Comparison of ENCODE assay signal across 14 cellular contexts in genomic region chr20:20953738-20954657, GRCh38.
A peak's percentile ranks its signal among the peaks of the same experiment; 100 is the strongest.
DNase-seq lines count a peak whose midpoint lies in the region; ATAC-seq and TF ChIP-seq lines count a peak whose summit lies in the region.
"Had no signal": no experiment of that assay in that cellular context is flagged by ENCODE, and none has a peak within 500 bp of the region (broad histone marks: within the 10 kb centered on the region; RNA-seq: fewer than 3 reads in every experiment).

No MANE protein-coding gene starts in this region.

- no peaks in the 10 kb centered on the region for H4K20me1 ChIP-seq in SK-N-SH (ENCODE audit: insufficient read depth)
- H4K20me1 ChIP-seq: BLaER1 had no signal

- no peak overlapping the region for H3K9ac ChIP-seq in SK-N-SH
- no peak overlapping the region for H3K9ac ChIP-seq in stomach smooth muscle (ENCODE audit: low read length in 2 of 2)
- H3K9ac ChIP-seq: BLaER1 had no signal

- H3K36me3 ChIP-seq in SK-N-SH (replicated peaks in 1 of 2; ENCODE audit: control insufficient read depth in 1 of 2, insufficient read depth in 2 of 2, low read length in 1 of 2) = no peaks in the 10 kb centered on the region
- no peaks in the 10 kb centered on the region for H3K36me3 ChIP-seq in stomach smooth muscle (ENCODE audit: control insufficient read depth in 2 of 2, insufficient read depth in 2 of 2, low read length in 2 of 2)
- H3K36me3 ChIP-seq: BLaER1 had no signal

- H3K9me3 ChIP-seq in SK-N-SH (no peaks in the 10 kb centered on the region), stomach smooth muscle (ENCODE audit: control insufficient read depth in 2 of 2, low read length in 2 of 2) (no peaks in the 10 kb centered on the region)
- H3K9me3 ChIP-seq: BLaER1 had no signal

- H3K27me3 Mint-ChIP-seq in central memory CD8-positive, alpha-beta T cell = peaks cover 48% of the 10 kb centered on the region
- peaks cover 22% of the 10 kb centered on the region for H3K27me3 Mint-ChIP-seq in activated T-helper 17 cell treated with anti-CD3 and anti-CD28 coated beads, Interleukin-2, amount 50 U/mL, for 72 hours

- H3K4me1 ChIP-seq in SK-N-SH (ENCODE audit: control insufficient read depth in 1 of 2, insufficient read depth in 2 of 2, low read depth in 1 of 2, low read length in 1 of 2) = no peaks in the 10 kb centered on the region
- no peaks in the 10 kb centered on the region for H3K4me1 ChIP-seq in stomach smooth muscle (ENCODE audit: control insufficient read depth, insufficient read depth, low read length)
- H3K4me1 ChIP-seq: BLaER1 had no signal

- no peak for TF ChIP-seq EP300 in SK-N-SH (IDR thresholded peaks at IDR 0.05; ENCODE audit: borderline replicate concordance in 1 of 2, low read depth in 1 of 2, low read length in 1 of 2)

- POLR2A ChIA-PET in SK-N-SH (lab: Yijun Ruan, JAX) = no interaction called here

- H3K27me3 ChIP-seq in SK-N-SH (ENCODE audit: insufficient read depth) = no peaks in the 10 kb centered on the region; the same call in 1 of the 2 replicates
- peaks cover 0 to 4% of the 10 kb centered on the region in 2 donors for H3K27me3 ChIP-seq in stomach smooth muscle (ENCODE audit: control insufficient read depth in 1 of 2, insufficient read depth in 2 of 2, low read length in 2 of 2)
- H3K27me3 ChIP-seq: BLaER1 had no signal

- H3K4me3 ChIP-seq in SK-N-SH (ENCODE audit: low read depth in 2 of 2, low read length in 1 of 2) = no peak overlapping the region; a peak in 1 of 4 replicates
- H3K4me3 ChIP-seq in stomach smooth muscle (ENCODE audit: low read length in 2 of 2) = peak overlapping the region; percentile 25 to 49
- H3K4me3 ChIP-seq: BLaER1 had no signal

- peak overlapping the region; percentile 33; the same call in 1 of the 2 replicates for H3K4me2 ChIP-seq in SK-N-SH
- H3K4me2 ChIP-seq: BLaER1 had no signal

- no peaks in the 10 kb centered on the region for H3K9me3 Mint-ChIP-seq in central memory CD8-positive, alpha-beta T cell
- no peaks in the 10 kb centered on the region for H3K9me3 Mint-ChIP-seq in activated T-helper 17 cell treated with anti-CD3 and anti-CD28 coated beads, Interleukin-2, amount 50 U/mL, for 72 hours
- H3K9me3 Mint-ChIP-seq: CD8-positive, alpha-beta T cell had no signal

- WGBS in SK-N-SH (ENCODE audit: low lambda C conversion rate) = 4% methylated on average over 12 of the region's 12 CpGs

- no peak overlapping the region for H3K27ac ChIP-seq in SK-N-SH (ENCODE audit: low read depth in 2 of 2, low read length in 1 of 2)
- no peak overlapping the region for H3K27ac ChIP-seq in stomach smooth muscle (ENCODE audit: low read length)
- H3K27ac ChIP-seq: BLaER1 had no signal

- peak overlapping the region; percentile 6 for H3K4me3 Mint-ChIP-seq in central memory CD8-positive, alpha-beta T cell
- H3K4me3 Mint-ChIP-seq in activated T-helper 17 cell treated with anti-CD3 and anti-CD28 coated beads, Interleukin-2, amount 50 U/mL, for 72 hours = no peak overlapping the region
- H3K4me3 Mint-ChIP-seq: CD8-positive, alpha-beta T cell; HFFc6 had no signal

- no peaks in the 10 kb centered on the region for H3K4me1 Mint-ChIP-seq in central memory CD8-positive, alpha-beta T cell
- peaks cover 4% of the 10 kb centered on the region for H3K4me1 Mint-ChIP-seq in activated T-helper 17 cell treated with anti-CD3 and anti-CD28 coated beads, Interleukin-2, amount 50 U/mL, for 72 hours

- H2AFZ ChIP-seq in SK-N-SH (ENCODE audit: low read depth) = no peak overlapping the region

- H3K9me2 ChIP-seq in SK-N-SH = no peaks in the 10 kb centered on the region

- ATAC-seq in SK-N-SH treated with all-trans-retinoic acid at 6 μM for 48 hours = no peak
- ATAC-seq in central memory CD8-positive, alpha-beta T cell (replicated peaks; ENCODE audit: extremely low read depth, poor library complexity, severe bottlenecking) = no peak
- no peak for ATAC-seq in activated T-helper 17 cell treated with anti-CD3 and anti-CD28 coated beads, Interleukin-2, amount 50 U/mL, for 72 hours (replicated peaks)
- ATAC-seq: CD8-positive, alpha-beta T cell had no signal

- no peak for TF ChIP-seq CTCF in SK-N-SH (IDR thresholded peaks at IDR 0.05)

- no peak for DNase-seq in SK-N-SH
- peak; percentile 22 for DNase-seq in NOMO-1 treated with dmso at 0.1 percent for 144 hours (lab: John Stamatoyannopoulos, UW; ENCODE audit: unreplicated experiment)
- DNase-seq in central memory CD8-positive, alpha-beta T cell (ENCODE audit: low spot score in 2 of 2) = no peak
- no peak for DNase-seq in stimulated activated CD4-positive, alpha-beta T cell treated with anti-CD3 and anti-CD28 coated beads, Interleukin-4, amount 100 ng/mL, for 24 hours
- no peak for DNase-seq in GDM1 (lab: John Stamatoyannopoulos, UW)
- DNase-seq: CD8-positive, alpha-beta T cell; HFFc6; NCI-H1930; NCI-H446 treated with DMSO at 0.1 percent for 48 hours; NCI-H774 had no signal

- no peaks in the 10 kb centered on the region for H3K36me3 Mint-ChIP-seq in central memory CD8-positive, alpha-beta T cell (ENCODE audit: insufficient read depth)
- no peaks in the 10 kb centered on the region for H3K36me3 Mint-ChIP-seq in activated T-helper 17 cell treated with anti-CD3 and anti-CD28 coated beads, Interleukin-2, amount 50 U/mL, for 72 hours (ENCODE audit: low read depth)
- H3K36me3 Mint-ChIP-seq: CD8-positive, alpha-beta T cell had no signal

- H3F3A ChIP-seq in SK-N-SH (replicated peaks; ENCODE audit: insufficient read depth) = no peaks in the 10 kb centered on the region

- CTCF ChIA-PET in SK-N-SH (lab: Yijun Ruan, JAX) = no interaction called here

- TF ChIP-seq RAD21 in SK-N-SH (IDR thresholded peaks at IDR 0.05; ENCODE audit: low read length) = no peak

- no peaks in the 10 kb centered on the region for H3K79me2 ChIP-seq in SK-N-SH (ENCODE audit: insufficient read depth)

- no peak overlapping the region for H3K27ac Mint-ChIP-seq in central memory CD8-positive, alpha-beta T cell (ENCODE audit: low read depth)
- no peak overlapping the region for H3K27ac Mint-ChIP-seq in activated T-helper 17 cell treated with anti-CD3 and anti-CD28 coated beads, Interleukin-2, amount 50 U/mL, for 72 hours
- H3K27ac Mint-ChIP-seq: CD8-positive, alpha-beta T cell; HFFc6 had no signal

TF ChIP-seq in SK-N-SH, 30 proteins besides CTCF, POLR2A, EP300 and RAD21 (continues in another document):
- TF ChIP-seq RCOR1 (IDR thresholded peaks at IDR 0.05; ENCODE audit: low read length) (no peak), GABPA (IDR thresholded peaks at IDR 0.05; ENCODE audit: low read depth) (no peak), NRF1 (IDR thresholded peaks at IDR 0.05; ENCODE audit: low read depth, low read length) (no peak), TAF1 (IDR thresholded peaks at IDR 0.05; ENCODE audit: borderline replicate concordance, low read depth, low read length) (no peak), NFIC (IDR thresholded peaks at IDR 0.05; ENCODE audit: borderline replicate concordance) (no peak), CHD2 (IDR thresholded peaks at IDR 0.05; ENCODE audit: low read length, partially characterized antibody) (no peak), RXRA (IDR thresholded peaks at IDR 0.05; ENCODE audit: borderline replicate concordance, low read depth) (no peak), YY1 (IDR thresholded peaks at IDR 0.05; ENCODE audit: low read depth) (no peak), SIN3A (IDR thresholded peaks at IDR 0.05; ENCODE audit: borderline replicate concordance, low read depth, low read length) (no peak)
- TF ChIP-seq, protein P1, sequence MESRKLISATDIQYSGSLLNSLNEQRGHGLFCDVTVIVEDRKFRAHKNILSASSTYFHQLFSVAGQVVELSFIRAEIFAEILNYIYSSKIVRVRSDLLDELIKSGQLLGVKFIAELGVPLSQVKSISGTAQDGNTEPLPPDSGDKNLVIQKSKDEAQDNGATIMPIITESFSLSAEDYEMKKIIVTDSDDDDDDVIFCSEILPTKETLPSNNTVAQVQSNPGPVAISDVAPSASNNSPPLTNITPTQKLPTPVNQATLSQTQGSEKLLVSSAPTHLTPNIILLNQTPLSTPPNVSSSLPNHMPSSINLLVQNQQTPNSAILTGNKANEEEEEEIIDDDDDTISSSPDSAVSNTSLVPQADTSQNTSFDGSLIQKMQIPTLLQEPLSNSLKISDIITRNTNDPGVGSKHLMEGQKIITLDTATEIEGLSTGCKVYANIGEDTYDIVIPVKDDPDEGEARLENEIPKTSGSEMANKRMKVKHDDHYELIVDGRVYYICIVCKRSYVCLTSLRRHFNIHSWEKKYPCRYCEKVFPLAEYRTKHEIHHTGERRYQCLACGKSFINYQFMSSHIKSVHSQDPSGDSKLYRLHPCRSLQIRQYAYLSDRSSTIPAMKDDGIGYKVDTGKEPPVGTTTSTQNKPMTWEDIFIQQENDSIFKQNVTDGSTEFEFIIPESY (IDR thresholded peaks at IDR 0.05; ENCODE audit: borderline replicate concordance, low read depth) = no peak

TF ChIP-seq in SK-N-SH treated with all-trans-retinoic acid at 6 μM for 48 hours, 23 proteins besides CTCF, POLR2A, EP300 and RAD21 (continues in another document):
- TF ChIP-seq CSDC2 (CRISPR knock-in tag; IDR thresholded peaks at IDR 0.05) (no peak), TOX (CRISPR knock-in tag; IDR thresholded peaks at IDR 0.05; ENCODE audit: borderline replicate concordance) (no peak), POU6F1 (CRISPR knock-in tag; IDR thresholded peaks at IDR 0.05; ENCODE audit: borderline replicate concordance, low read depth) (no peak), CSRNP3 (CRISPR knock-in tag; IDR thresholded peaks at IDR 0.05) (no peak), GLIS3 (CRISPR knock-in tag; IDR thresholded peaks at IDR 0.05) (no peak)

Comparison
In these comparisons a context has a peak if more than half of its experiments do, and no peak if none do; other contexts are left out.
1. H3K4me3 ChIP-seq: peak in stomach smooth muscle (2 of 2); none in SK-N-SH (0 of 2).